ENCODE assay signal across 7 cellular contexts in genomic region chr17:21239680-21240374, GRCh38. TPM values are rescaled to one million over a fixed set of nuclear protein-coding genes. Genes with fewer than 3 reads are reported as not detected.
DNase-seq lines count a peak whose midpoint lies in the region; FAIRE-seq and TF ChIP-seq lines count a peak whose summit lies in the region.

No MANE protein-coding gene starts in this region.

- peak overlapping the region; percentile 57 for H3K9ac ChIP-seq in neuronal stem cell (ENCODE audit: low read depth, low read length, poor library complexity)

- no peaks in the 10 kb centered on the region for H3K36me3 ChIP-seq in neuronal stem cell (replicated peaks in 1 of 2; ENCODE audit: control insufficient read depth in 2 of 2, insufficient read depth in 2 of 2, low read length in 2 of 2)

- H3K4me3 ChIP-seq in dorsolateral prefrontal cortex (no peak overlapping the region), neuronal stem cell (ENCODE audit: low read length in 2 of 2) (no peak overlapping the region)

- peak; percentile 43 for DNase-seq in GM19239 (ENCODE audit: insufficient read length, low spot score)
- DNase-seq in NCI-H69 (lab: John Stamatoyannopoulos, UW), result peak; percentile 19
- no peak for DNase-seq in dorsolateral prefrontal cortex
- DNase-seq in neuronal stem cell (ENCODE audit: low spot score), result no peak
- no peak for DNase-seq in stimulated activated CD4-positive, alpha-beta T cell treated with anti-CD3 and anti-CD28 coated beads, Interleukin-4, amount 100 ng/mL, for 24 hours
- no peak for DNase-seq in stimulated activated CD4-positive, alpha-beta T cell treated with anti-CD3 and anti-CD28 coated beads, Interleukin-1b, Interleukin-23, amount 100 ng/mL, for 48 hours
- no peak for DNase-seq in stimulated activated CD4-positive, alpha-beta T cell treated with anti-CD3 and anti-CD28 coated beads, Interleukin-15, amount 100 ng/mL, for 24 hours

- no peak overlapping the region for H2BK5ac ChIP-seq in neuronal stem cell (ENCODE audit: low read length)

- peaks cover 14 to 18% of the 10 kb centered on the region in 2 donors for H3K4me1 ChIP-seq in neuronal stem cell (ENCODE audit: control insufficient read depth in 2 of 2, insufficient read depth in 1 of 2, low read depth in 1 of 2, low read length in 2 of 2)

- H3K18ac ChIP-seq in neuronal stem cell (ENCODE audit: low read length), result peak overlapping the region; percentile 89

- H2AFZ ChIP-seq in neuronal stem cell (ENCODE audit: low read length), result peak overlapping the region; percentile 56

- no peak overlapping the region for H3K4ac ChIP-seq in neuronal stem cell (ENCODE audit: low read length)

- H4K91ac ChIP-seq in neuronal stem cell (ENCODE audit: low read depth, low read length, poor library complexity), result no peak overlapping the region

- no peak overlapping the region for H4K8ac ChIP-seq in neuronal stem cell (ENCODE audit: low read depth, low read length)

- no peak overlapping the region for H2BK15ac ChIP-seq in neuronal stem cell (ENCODE audit: low read length)

- peak in 46 of 56 donors; percentile 20 to 59 (median 38) for TF ChIP-seq CTCF in dorsolateral prefrontal cortex (IDR thresholded peaks at IDR 0.05 in 54 of 56, conservative IDR thresholded peaks at IDR 0.05 in 2 of 56; ENCODE audit: low read depth in 1 of 56, partially characterized antibody in 56 of 56)

- no peak overlapping the region for H3K4me2 ChIP-seq in neuronal stem cell (ENCODE audit: insufficient read depth, low read length, poor library complexity, severe bottlenecking)

- H3K23ac ChIP-seq in neuronal stem cell (ENCODE audit: low read depth, low read length, poor library complexity), result no peak overlapping the region

- FAIRE-seq in GM19239 (lab: Jason Lieb, UNC), result no peak

- no peaks in the 10 kb centered on the region for H3K9me3 ChIP-seq in neuronal stem cell (replicated peaks in 1 of 2; ENCODE audit: control insufficient read depth in 2 of 2, insufficient read depth in 1 of 2, low read depth in 1 of 2, low read length in 2 of 2)

- no peak overlapping the region for H3K27ac ChIP-seq in dorsolateral prefrontal cortex
- H3K27ac ChIP-seq in neuronal stem cell (replicated peaks; ENCODE audit: low read length), result peak overlapping the region; percentile 38

- no peak overlapping the region for H2AK5ac ChIP-seq in neuronal stem cell (ENCODE audit: low read depth, low read length)

- H3K27me3 ChIP-seq in dorsolateral prefrontal cortex (no peaks in the 10 kb centered on the region), neuronal stem cell (ENCODE audit: control insufficient read depth in 3 of 3, insufficient read depth in 3 of 3, low read depth in 1 of 3, low read length in 3 of 3) (no peaks in the 10 kb centered on the region)

- H3K79me1 ChIP-seq in neuronal stem cell (ENCODE audit: low read depth, low read length), result no peaks in the 10 kb centered on the region

- no peak overlapping the region for H3K14ac ChIP-seq in neuronal stem cell (ENCODE audit: low read length)

- WGBS in neuronal stem cell (ENCODE audit: extremely low coverage in 2 of 2, insufficient read length in 2 of 2, insufficient replicate concordance in 1 of 2), 2 donors, result no CpG with 5 or more reads among the region's 13 CpGs

- peak overlapping the region; percentile 4 for H2BK12ac ChIP-seq in neuronal stem cell (ENCODE audit: low read length)

- H2BK120ac ChIP-seq in neuronal stem cell (ENCODE audit: low read depth, low read length), result no peak overlapping the region

- intact Hi-C loops in dorsolateral prefrontal cortex (cut with DNase I), result no loop called here

RNA-seq across cellular contexts. Expression of gene NATD1, which starts 13.4 kb away (rescaled TPM):
- 10 to 100 TPM in 14 of 120 experiments, 1 to 10 TPM in 106; 5.2 to 13.5 (median 7.6) TPM for total RNA-seq in dorsolateral prefrontal cortex
- polyA plus RNA-seq in neuronal stem cell (2013, experiment 1 of 2), result 8.8 TPM
- polyA plus RNA-seq in neuronal stem cell (2013, experiment 2 of 2), result 8.8 TPM

RNA-seq across cellular contexts. Expression of gene TMEM11, which starts 25.9 kb away (rescaled TPM):
- total RNA-seq in dorsolateral prefrontal cortex, result 10 to 100 TPM; 11.9 to 23.7 (median 17.4) TPM
- polyA plus RNA-seq in neuronal stem cell (2013, experiment 1 of 2), result 27.7 TPM
- polyA plus RNA-seq in neuronal stem cell (2013, experiment 2 of 2), result 27.5 TPM

RNA-seq across cellular contexts. Expression of gene MAP2K3, which starts 44.7 kb away (rescaled TPM):
- total RNA-seq in dorsolateral prefrontal cortex, result 10 to 100 TPM in 119 of 120 experiments, 1 to 10 TPM in 1; 9.6 to 38.2 (median 18.5) TPM
- polyA plus RNA-seq in neuronal stem cell (2013, experiment 1 of 2), result 10.2 TPM
- polyA plus RNA-seq in neuronal stem cell (2013, experiment 2 of 2), result 10.8 TPM

Comparison
In these comparisons a context has a peak if more than half of its experiments do, and no peak if none do; other contexts are left out.
1. DNase-seq: peak in GM19239 (single experiment) and NCI-H69 (single experiment); none in dorsolateral prefrontal cortex (0 of 10), neuronal stem cell (single experiment), stimulated activated CD4-positive, alpha-beta T cell treated with anti-CD3 and anti-CD28 coated beads, Interleukin-4, amount 100 ng/mL, for 24 hours (single experiment), stimulated activated CD4-positive, alpha-beta T cell treated with anti-CD3 and anti-CD28 coated beads, Interleukin-1b, Interleukin-23, amount 100 ng/mL, for 48 hours (single experiment) and stimulated activated CD4-positive, alpha-beta T cell treated with anti-CD3 and anti-CD28 coated beads, Interleukin-15, amount 100 ng/mL, for 24 hours (single experiment).